8 cellular contexts compared by ENCODE assay signal in genomic region chr6:47733879-47734558, GRCh38. TPM values are rescaled to one million over a fixed set of nuclear protein-coding genes. Genes with fewer than 3 reads are reported as not detected.
DNase-seq lines count a peak whose midpoint lies in the region; ATAC-seq and TF ChIP-seq lines count a peak whose summit lies in the region.

No MANE protein-coding gene starts in this region.

- no peak for TF ChIP-seq CTCF in natural killer cell (IDR thresholded peaks at IDR 0.05)
- peak in 1 of 3 experiments; percentile 13 for TF ChIP-seq CTCF in testis (IDR thresholded peaks at IDR 0.05)

- H3K9me3 ChIP-seq in testis, result no peaks in the 10 kb centered on the region

- ATAC-seq in HG02852 (IDR thresholded peaks at IDR 0.05; ENCODE audit: unreplicated experiment), result peak; percentile 69
- no peak for ATAC-seq in natural killer cell

- no peak overlapping the region for H3K4me3 ChIP-seq in testis
- no peak overlapping the region for H3K4me3 ChIP-seq in H7 (ENCODE audit: insufficient read depth, low read depth, low read length)

- no peaks in the 10 kb centered on the region for H3K4me1 ChIP-seq in testis

- H3K27me3 Mint-ChIP-seq in activated naive CD4-positive, alpha-beta T cell treated with anti-CD3 and anti-CD28 coated beads for 36 hours (ENCODE audit: low read depth), result peaks cover 11% of the 10 kb centered on the region
- H3K27me3 Mint-ChIP-seq in natural killer cell (ENCODE audit: low read depth in 2 of 2), result peaks cover 0 to 3% of the 10 kb centered on the region in 2 donors

- 27 to 30% methylated on average over 2 of the region's 2 CpGs for WGBS in testis, 2 donors

- H3K9me3 Mint-ChIP-seq in activated naive CD4-positive, alpha-beta T cell treated with anti-CD3 and anti-CD28 coated beads for 36 hours, result no peaks in the 10 kb centered on the region
- no peaks in the 10 kb centered on the region for H3K9me3 Mint-ChIP-seq in natural killer cell

- no peak overlapping the region for H3K27ac ChIP-seq in testis

- H3K4me1 Mint-ChIP-seq in activated naive CD4-positive, alpha-beta T cell treated with anti-CD3 and anti-CD28 coated beads for 36 hours (ENCODE audit: low read depth), result peaks cover 18% of the 10 kb centered on the region
- H3K4me1 Mint-ChIP-seq in natural killer cell, result no peaks in the 10 kb centered on the region

- no peak overlapping the region for H3K27ac Mint-ChIP-seq in activated naive CD4-positive, alpha-beta T cell treated with anti-CD3 and anti-CD28 coated beads for 36 hours
- H3K27ac Mint-ChIP-seq in natural killer cell, result no peak overlapping the region

- no peak for TF ChIP-seq POLR2A in testis (IDR thresholded peaks at IDR 0.05)

- H3K36me3 ChIP-seq in testis (ENCODE audit: low read depth, missing control alignments) (no peaks in the 10 kb centered on the region), H7 (replicated peaks; ENCODE audit: control insufficient read depth, insufficient read depth, low read length) (no peaks in the 10 kb centered on the region)

- intact Hi-C loops in activated naive CD4-positive, alpha-beta T cell treated with anti-CD3 and anti-CD28 coated beads for 36 hours (cut with micrococcal nuclease), result loop anchor here (1.0 kb wide), 3 partner anchors 46 to 320 kb away; no protein-coding TSS in a partner anchor
- intact Hi-C loops in natural killer cell (cut with micrococcal nuclease) (loop anchor here (1.0 kb wide), 2 partner anchors 103 to 320 kb away; no protein-coding TSS in a partner anchor), testis (cut with DNase I; ENCODE audit: low total_unique reads) (no loop called here)

- no peaks in the 10 kb centered on the region for H3K36me3 Mint-ChIP-seq in activated naive CD4-positive, alpha-beta T cell treated with anti-CD3 and anti-CD28 coated beads for 36 hours (ENCODE audit: low read depth)
- no peaks in the 10 kb centered on the region for H3K36me3 Mint-ChIP-seq in natural killer cell

- no peak overlapping the region for H3K4me3 Mint-ChIP-seq in activated naive CD4-positive, alpha-beta T cell treated with anti-CD3 and anti-CD28 coated beads for 36 hours
- no peak overlapping the region for H3K4me3 Mint-ChIP-seq in natural killer cell

- CTCF ChIA-PET in activated naive CD4-positive, alpha-beta T cell treated with anti-CD3 and anti-CD28 coated beads for 36 hours (lab: Charles Lee), result interaction anchor here (0.7 to 3.3 kb wide), 17 partner anchors 9 to 326 kb away, joined by 3 to 44 read pairs (median 6); no protein-coding TSS in a partner anchor

- DNase-seq in activated naive CD4-positive, alpha-beta T cell treated with anti-CD3 and anti-CD28 coated beads for 36 hours, result peak; percentile 23
- DNase-seq in activated naive CD4-positive, alpha-beta T cell (lab: John Stamatoyannopoulos, UW), result no peak
- DNase-seq in NCI-H748 treated with DMSO at 0.1 percent for 48 hours (lab: John Stamatoyannopoulos, UW), result peak; percentile 41
- peak; percentile 34 for DNase-seq in germinal center (ENCODE audit: low spot score)
- DNase-seq in natural killer cell, result no peak
- DNase-seq in testis, result no peak
- no peak for DNase-seq in H7

- H3K27me3 ChIP-seq in testis, result no peaks in the 10 kb centered on the region
- no peaks in the 10 kb centered on the region for H3K27me3 ChIP-seq in H7 (ENCODE audit: control insufficient read depth, insufficient read depth, low read length)

RNA-seq across cellular contexts. Expression of gene ADGRF4, which starts 35.6 kb away (rescaled TPM):
- total RNA-seq in activated naive CD4-positive, alpha-beta T cell treated with anti-CD3 and anti-CD28 coated beads for 36 hours, result not detected
- not detected for total RNA-seq in natural killer cell
- total RNA-seq in testis, result under 1 TPM; 0.12 to 0.31 TPM
- 0.58 TPM for polyA plus RNA-seq in testis (ENCODE audit: insufficient read depth, low read depth, low replicate concordance)
- total RNA-seq in H7 (2014; rRNA removed; shearing (Covaris generic)), result 0.03 TPM in 1 of 2 replicates, not detected in the other

RNA-seq across cellular contexts. Expression of gene OPN5, which starts 47.8 kb away (rescaled TPM):
- not detected for total RNA-seq in activated naive CD4-positive, alpha-beta T cell treated with anti-CD3 and anti-CD28 coated beads for 36 hours
- not detected for total RNA-seq in natural killer cell
- total RNA-seq in testis, result 1 to 10 TPM; 6.3 to 7.3 TPM
- polyA plus RNA-seq in testis (ENCODE audit: insufficient read depth, low read depth, low replicate concordance), result 17.3 TPM
- not detected in 2 replicates for total RNA-seq in H7 (2014; rRNA removed; shearing (Covaris generic))

Comparison
In these comparisons a context has a peak if more than half of its experiments do, and no peak if none do; other contexts are left out.
1. DNase-seq: peak in activated naive CD4-positive, alpha-beta T cell treated with anti-CD3 and anti-CD28 coated beads for 36 hours (single experiment), NCI-H748 treated with DMSO at 0.1 percent for 48 hours (single experiment) and germinal center (single experiment); none in activated naive CD4-positive, alpha-beta T cell (0 of 4), natural killer cell (single experiment), testis (single experiment) and H7 (single experiment).